Comparison of ENCODE assay signal across 1 cellular context in genomic region chr1:64966158-64966963, GRCh38.
TF ChIP-seq lines count a peak whose summit lies in the region.

Gene JAK1 (minus strand): TSS chr1:64966549. CDS start chr1:64886264, 80,285 bp downstream.

TF ChIP-seq in K562, 482 proteins besides CTCF, POLR2A, EP300 and RAD21 (continued from another document and continues in another):
- TF ChIP-seq PATZ1 (CRISPR knock-in tag; IDR thresholded peaks at IDR 0.05; ENCODE audit: borderline replicate concordance) (no peak), PHF21A (IDR thresholded peaks at IDR 0.05; ENCODE audit: borderline replicate concordance, low read depth) (no peak), SIN3B (IDR thresholded peaks at IDR 0.05; ENCODE audit: low read depth) (peak; percentile 69), GTF2B (IDR thresholded peaks at IDR 0.05; ENCODE audit: extremely low read depth, insufficient read length) (no peak), ZNF3 (CRISPR knock-in tag; IDR thresholded peaks at IDR 0.05) (no peak), SP1 (CRISPR knock-in tag; IDR thresholded peaks at IDR 0.05) (peak; percentile 15; the same call in 1 of the 2 replicates), HDAC8 (tag; IDR thresholded peaks at IDR 0.05) (no peak), ZNF740 (CRISPR knock-in tag; IDR thresholded peaks at IDR 0.05) (peak; percentile 44; the same call in 1 of the 2 replicates), ZNF740 (tag; IDR thresholded peaks at IDR 0.05) (no peak), CXXC5 (CRISPR knock-in tag; IDR thresholded peaks at IDR 0.05) (peak; percentile 75), MXI1 (IDR thresholded peaks at IDR 0.05; ENCODE audit: low read depth, low read length) (no peak), ETV5 (CRISPR knock-in tag; IDR thresholded peaks at IDR 0.05; ENCODE audit: low read depth) (no peak; the same call in 1 of the 2 replicates), ELK1 (CRISPR knock-in tag; IDR thresholded peaks at IDR 0.05) (no peak), LCOR (CRISPR knock-in tag; IDR thresholded peaks at IDR 0.05) (no peak), TRIM24 (IDR thresholded peaks at IDR 0.05) (no peak), MCM7 (IDR thresholded peaks at IDR 0.05) (no peak), TEAD4 (IDR thresholded peaks at IDR 0.05; ENCODE audit: low read length) (no peak), TEAD4 (CRISPR knock-in tag; IDR thresholded peaks at IDR 0.05; ENCODE audit: borderline replicate concordance) (no peak), BMI1 (IDR thresholded peaks at IDR 0.05; ENCODE audit: low read length) (no peak), ETV1 (tag; conservative IDR thresholded peaks at IDR 0.05; ENCODE audit: low read depth) (0 out of 2 replicates have a peak, but pooled peaks have one; percentile 32), U2AF2 (optimal IDR thresholded peaks at IDR 0.05; ENCODE audit: low read depth, low read length) (no peak), DPF2 (IDR thresholded peaks at IDR 0.05) (peak; percentile 36; the same call in 1 of the 2 replicates), TAF15 (IDR thresholded peaks at IDR 0.05; ENCODE audit: low read depth, low read length) (no peak), SMAD3 (CRISPR knock-in tag; conservative IDR thresholded peaks at IDR 0.05) (no peak), ESRRA (IDR thresholded peaks at IDR 0.05; ENCODE audit: borderline replicate concordance, low read depth) (peak; percentile 30; the same call in 1 of the 2 replicates), KLF10 (CRISPR knock-in tag; IDR thresholded peaks at IDR 0.05) (no peak), EWSR1 (IDR thresholded peaks at IDR 0.05; ENCODE audit: borderline replicate concordance, low read depth, partially characterized antibody) (no peak), ARHGAP35 (IDR thresholded peaks at IDR 0.05; ENCODE audit: partially characterized antibody) (no peak), ZNF23 (CRISPR knock-in tag; IDR thresholded peaks at IDR 0.05) (no peak), FOXJ3 (CRISPR knock-in tag; IDR thresholded peaks at IDR 0.05) (no peak), ZFP30 (CRISPR knock-in tag; IDR thresholded peaks at IDR 0.05; ENCODE audit: borderline replicate concordance) (no peak), SRSF3 (IDR thresholded peaks at IDR 0.05; ENCODE audit: insufficient read depth, low read length) (no peak), CREB1 (IDR thresholded peaks at IDR 0.05) (peak; percentile 55; the same call in 1 of the 2 replicates), CREB1 (CRISPR knock-in tag; IDR thresholded peaks at IDR 0.05) (0 out of 2 replicates have a peak, but pooled peaks have one; percentile 34), HCFC1 (IDR thresholded peaks at IDR 0.05; ENCODE audit: low read depth, low read length) (peak; percentile 37), ZC3H4 (CRISPR knock-in tag; IDR thresholded peaks at IDR 0.05; ENCODE audit: borderline replicate concordance) (no peak), ARNT (IDR thresholded peaks at IDR 0.05) (peak in 1 of 2 experiments; percentile 97; a peak in 2 of 4 replicates), EGR1 (conservative IDR thresholded peaks at IDR 0.05) (no peak; the same call in 1 of the 2 replicates), KLF6 (CRISPR knock-in tag; IDR thresholded peaks at IDR 0.05; ENCODE audit: borderline replicate concordance) (no peak), DACH1 (IDR thresholded peaks at IDR 0.05; ENCODE audit: partially characterized antibody) (no peak), POLR2G (IDR thresholded peaks at IDR 0.05; ENCODE audit: low read depth, low read length) (peak; percentile 91), SLC30A9 (CRISPR knock-in tag; IDR thresholded peaks at IDR 0.05) (no peak), SMARCC2 (IDR thresholded peaks at IDR 0.05; ENCODE audit: low read depth) (no peak), ZNF780A (CRISPR knock-in tag; IDR thresholded peaks at IDR 0.05) (no peak), RBM34 (IDR thresholded peaks at IDR 0.05; ENCODE audit: borderline replicate concordance, insufficient read depth, low read length) (no peak), ZNF76 (CRISPR knock-in tag; IDR thresholded peaks at IDR 0.05; ENCODE audit: borderline replicate concordance) (no peak), MITF (IDR thresholded peaks at IDR 0.05) (no peak), KLF13 (tag; IDR thresholded peaks at IDR 0.05; ENCODE audit: borderline replicate concordance, low read depth) (no peak), PPARD (CRISPR knock-in tag; IDR thresholded peaks at IDR 0.05) (no peak), ZNF197 (CRISPR knock-in tag; IDR thresholded peaks at IDR 0.05; ENCODE audit: low read depth) (no peak), HNRNPUL1 (IDR thresholded peaks at IDR 0.05; ENCODE audit: low read length) (no peak), GABPB1 (CRISPR knock-in tag; IDR thresholded peaks at IDR 0.05) (no peak), ZNF143 (CRISPR knock-in tag; IDR thresholded peaks at IDR 0.05) (no peak), SMAD4 (CRISPR knock-in tag; conservative IDR thresholded peaks at IDR 0.05) (peak; percentile 71; the same call in 1 of the 2 replicates), MAFK (IDR thresholded peaks at IDR 0.05; ENCODE audit: low read length) (no peak), SAFB (IDR thresholded peaks at IDR 0.05; ENCODE audit: borderline replicate concordance, low read depth, low read length) (no peak), SMARCA4 (IDR thresholded peaks at IDR 0.05) (no peak; the same call in 1 of the 2 replicates), ZNF41 (CRISPR knock-in tag; conservative IDR thresholded peaks at IDR 0.05) (no peak)
- TF ChIP-seq, protein P1, sequence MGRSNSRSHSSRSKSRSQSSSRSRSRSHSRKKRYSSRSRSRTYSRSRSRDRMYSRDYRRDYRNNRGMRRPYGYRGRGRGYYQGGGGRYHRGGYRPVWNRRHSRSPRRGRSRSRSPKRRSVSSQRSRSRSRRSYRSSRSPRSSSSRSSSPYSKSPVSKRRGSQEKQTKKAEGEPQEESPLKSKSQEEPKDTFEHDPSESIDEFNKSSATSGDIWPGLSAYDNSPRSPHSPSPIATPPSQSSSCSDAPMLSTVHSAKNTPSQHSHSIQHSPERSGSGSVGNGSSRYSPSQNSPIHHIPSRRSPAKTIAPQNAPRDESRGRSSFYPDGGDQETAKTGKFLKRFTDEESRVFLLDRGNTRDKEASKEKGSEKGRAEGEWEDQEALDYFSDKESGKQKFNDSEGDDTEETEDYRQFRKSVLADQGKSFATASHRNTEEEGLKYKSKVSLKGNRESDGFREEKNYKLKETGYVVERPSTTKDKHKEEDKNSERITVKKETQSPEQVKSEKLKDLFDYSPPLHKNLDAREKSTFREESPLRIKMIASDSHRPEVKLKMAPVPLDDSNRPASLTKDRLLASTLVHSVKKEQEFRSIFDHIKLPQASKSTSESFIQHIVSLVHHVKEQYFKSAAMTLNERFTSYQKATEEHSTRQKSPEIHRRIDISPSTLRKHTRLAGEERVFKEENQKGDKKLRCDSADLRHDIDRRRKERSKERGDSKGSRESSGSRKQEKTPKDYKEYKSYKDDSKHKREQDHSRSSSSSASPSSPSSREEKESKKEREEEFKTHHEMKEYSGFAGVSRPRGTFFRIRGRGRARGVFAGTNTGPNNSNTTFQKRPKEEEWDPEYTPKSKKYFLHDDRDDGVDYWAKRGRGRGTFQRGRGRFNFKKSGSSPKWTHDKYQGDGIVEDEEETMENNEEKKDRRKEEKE (IDR thresholded peaks at IDR 0.05; ENCODE audit: borderline replicate concordance in 1 of 2, control insufficient read depth in 1 of 2, low read depth in 2 of 2, low read length in 1 of 2): no peak
- TF ChIP-seq, protein P2, sequence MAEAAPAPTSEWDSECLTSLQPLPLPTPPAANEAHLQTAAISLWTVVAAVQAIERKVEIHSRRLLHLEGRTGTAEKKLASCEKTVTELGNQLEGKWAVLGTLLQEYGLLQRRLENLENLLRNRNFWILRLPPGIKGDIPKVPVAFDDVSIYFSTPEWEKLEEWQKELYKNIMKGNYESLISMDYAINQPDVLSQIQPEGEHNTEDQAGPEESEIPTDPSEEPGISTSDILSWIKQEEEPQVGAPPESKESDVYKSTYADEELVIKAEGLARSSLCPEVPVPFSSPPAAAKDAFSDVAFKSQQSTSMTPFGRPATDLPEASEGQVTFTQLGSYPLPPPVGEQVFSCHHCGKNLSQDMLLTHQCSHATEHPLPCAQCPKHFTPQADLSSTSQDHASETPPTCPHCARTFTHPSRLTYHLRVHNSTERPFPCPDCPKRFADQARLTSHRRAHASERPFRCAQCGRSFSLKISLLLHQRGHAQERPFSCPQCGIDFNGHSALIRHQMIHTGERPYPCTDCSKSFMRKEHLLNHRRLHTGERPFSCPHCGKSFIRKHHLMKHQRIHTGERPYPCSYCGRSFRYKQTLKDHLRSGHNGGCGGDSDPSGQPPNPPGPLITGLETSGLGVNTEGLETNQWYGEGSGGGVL (CRISPR knock-in tag; IDR thresholded peaks at IDR 0.05): no peak
- TF ChIP-seq, protein P3, sequence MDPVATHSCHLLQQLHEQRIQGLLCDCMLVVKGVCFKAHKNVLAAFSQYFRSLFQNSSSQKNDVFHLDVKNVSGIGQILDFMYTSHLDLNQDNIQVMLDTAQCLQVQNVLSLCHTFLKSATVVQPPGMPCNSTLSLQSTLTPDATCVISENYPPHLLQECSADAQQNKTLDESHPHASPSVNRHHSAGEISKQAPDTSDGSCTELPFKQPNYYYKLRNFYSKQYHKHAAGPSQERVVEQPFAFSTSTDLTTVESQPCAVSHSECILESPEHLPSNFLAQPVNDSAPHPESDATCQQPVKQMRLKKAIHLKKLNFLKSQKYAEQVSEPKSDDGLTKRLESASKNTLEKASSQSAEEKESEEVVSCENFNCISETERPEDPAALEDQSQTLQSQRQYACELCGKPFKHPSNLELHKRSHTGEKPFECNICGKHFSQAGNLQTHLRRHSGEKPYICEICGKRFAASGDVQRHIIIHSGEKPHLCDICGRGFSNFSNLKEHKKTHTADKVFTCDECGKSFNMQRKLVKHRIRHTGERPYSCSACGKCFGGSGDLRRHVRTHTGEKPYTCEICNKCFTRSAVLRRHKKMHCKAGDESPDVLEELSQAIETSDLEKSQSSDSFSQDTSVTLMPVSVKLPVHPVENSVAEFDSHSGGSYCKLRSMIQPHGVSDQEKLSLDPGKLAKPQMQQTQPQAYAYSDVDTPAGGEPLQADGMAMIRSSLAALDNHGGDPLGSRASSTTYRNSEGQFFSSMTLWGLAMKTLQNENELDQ (CRISPR knock-in tag; IDR thresholded peaks at IDR 0.05; ENCODE audit: borderline replicate concordance): no peak
- TF ChIP-seq, protein P4, sequence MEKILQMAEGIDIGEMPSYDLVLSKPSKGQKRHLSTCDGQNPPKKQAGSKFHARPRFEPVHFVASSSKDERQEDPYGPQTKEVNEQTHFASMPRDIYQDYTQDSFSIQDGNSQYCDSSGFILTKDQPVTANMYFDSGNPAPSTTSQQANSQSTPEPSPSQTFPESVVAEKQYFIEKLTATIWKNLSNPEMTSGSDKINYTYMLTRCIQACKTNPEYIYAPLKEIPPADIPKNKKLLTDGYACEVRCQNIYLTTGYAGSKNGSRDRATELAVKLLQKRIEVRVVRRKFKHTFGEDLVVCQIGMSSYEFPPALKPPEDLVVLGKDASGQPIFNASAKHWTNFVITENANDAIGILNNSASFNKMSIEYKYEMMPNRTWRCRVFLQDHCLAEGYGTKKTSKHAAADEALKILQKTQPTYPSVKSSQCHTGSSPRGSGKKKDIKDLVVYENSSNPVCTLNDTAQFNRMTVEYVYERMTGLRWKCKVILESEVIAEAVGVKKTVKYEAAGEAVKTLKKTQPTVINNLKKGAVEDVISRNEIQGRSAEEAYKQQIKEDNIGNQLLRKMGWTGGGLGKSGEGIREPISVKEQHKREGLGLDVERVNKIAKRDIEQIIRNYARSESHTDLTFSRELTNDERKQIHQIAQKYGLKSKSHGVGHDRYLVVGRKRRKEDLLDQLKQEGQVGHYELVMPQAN (IDR thresholded peaks at IDR 0.05; ENCODE audit: borderline replicate concordance): no peak
